ENCODE assay signal across 8 cellular contexts in genomic region chr7:5693529-5693928, GRCh38.
DNase-seq lines count a peak whose midpoint lies in the region; ATAC-seq and TF ChIP-seq lines count a peak whose summit lies in the region.

No MANE protein-coding gene starts in this region.

- peak overlapping the region; percentile 59 for H3K27ac Mint-ChIP-seq in T-helper 2 cell treated with Interferon-gamma antibody and Interleukin-4, amounts not matched to agents 5 μg/mL and 100 μg/mL, for 36 hours
- H3K27ac Mint-ChIP-seq in nephron: peak overlapping the region; percentile 90 to 99 (median 95)

- peaks cover 75% of the 10 kb centered on the region for H3K4me1 Mint-ChIP-seq in T-helper 2 cell treated with Interferon-gamma antibody and Interleukin-4, amounts not matched to agents 5 μg/mL and 100 μg/mL, for 36 hours (ENCODE audit: low read depth)
- peaks cover 85% of the 10 kb centered on the region for H3K4me1 Mint-ChIP-seq in nephron

- no peak for TF ChIP-seq CTCF in nephron (IDR thresholded peaks at IDR 0.05; ENCODE audit: unreplicated experiment in 3 of 3)

- peak; percentile 34 for ATAC-seq in HG02798 (IDR thresholded peaks at IDR 0.05; ENCODE audit: poor library complexity, unreplicated experiment)

- no peaks in the 10 kb centered on the region for H3K27me3 Mint-ChIP-seq in T-helper 2 cell treated with Interferon-gamma antibody and Interleukin-4, amounts not matched to agents 5 μg/mL and 100 μg/mL, for 36 hours (ENCODE audit: low read depth)
- no peaks in the 10 kb centered on the region for H3K27me3 Mint-ChIP-seq in nephron (ENCODE audit: low read depth)

- H3K4me3 Mint-ChIP-seq in T-helper 2 cell treated with Interferon-gamma antibody and Interleukin-4, amounts not matched to agents 5 μg/mL and 100 μg/mL, for 36 hours: peak overlapping the region; percentile 90
- H3K4me3 Mint-ChIP-seq in nephron: peak overlapping the region; percentile 31 to 48 (median 40)

- DNase-seq in T-helper 2 cell treated with Interferon-gamma antibody and Interleukin-4, amounts not matched to agents 5 μg/mL and 100 μg/mL, for 36 hours (ENCODE audit: low spot score): no peak
- DNase-seq in T-helper 2 cell (no peak), RPMI8226 (peak; percentile 23), epidermal melanocyte (ENCODE audit: insufficient read length, low spot score) (peak; percentile 51), mucosa of gallbladder (ENCODE audit: low spot score) (no peak), NCI-H82 (lab: John Stamatoyannopoulos, UW) (no peak)

- H3K36me3 Mint-ChIP-seq in T-helper 2 cell treated with Interferon-gamma antibody and Interleukin-4, amounts not matched to agents 5 μg/mL and 100 μg/mL, for 36 hours (ENCODE audit: low read depth): peaks cover 26% of the 10 kb centered on the region
- H3K36me3 Mint-ChIP-seq in nephron (ENCODE audit: low read depth): peaks cover 13% of the 10 kb centered on the region

- no peaks in the 10 kb centered on the region for H3K9me3 Mint-ChIP-seq in T-helper 2 cell treated with Interferon-gamma antibody and Interleukin-4, amounts not matched to agents 5 μg/mL and 100 μg/mL, for 36 hours
- no peaks in the 10 kb centered on the region for H3K9me3 Mint-ChIP-seq in nephron

Comparison
In these comparisons a context has a peak if more than half of its experiments do, and no peak if none do; other contexts are left out.
1. DNase-seq: peak in RPMI8226 (single experiment) and epidermal melanocyte (single experiment); none in T-helper 2 cell treated with Interferon-gamma antibody and Interleukin-4, amounts not matched to agents 5 μg/mL and 100 μg/mL, for 36 hours (single experiment), T-helper 2 cell (0 of 5), mucosa of gallbladder (single experiment) and NCI-H82 (single experiment).